11 cellular contexts compared by ENCODE assay signal in the genomic region with DNA sequence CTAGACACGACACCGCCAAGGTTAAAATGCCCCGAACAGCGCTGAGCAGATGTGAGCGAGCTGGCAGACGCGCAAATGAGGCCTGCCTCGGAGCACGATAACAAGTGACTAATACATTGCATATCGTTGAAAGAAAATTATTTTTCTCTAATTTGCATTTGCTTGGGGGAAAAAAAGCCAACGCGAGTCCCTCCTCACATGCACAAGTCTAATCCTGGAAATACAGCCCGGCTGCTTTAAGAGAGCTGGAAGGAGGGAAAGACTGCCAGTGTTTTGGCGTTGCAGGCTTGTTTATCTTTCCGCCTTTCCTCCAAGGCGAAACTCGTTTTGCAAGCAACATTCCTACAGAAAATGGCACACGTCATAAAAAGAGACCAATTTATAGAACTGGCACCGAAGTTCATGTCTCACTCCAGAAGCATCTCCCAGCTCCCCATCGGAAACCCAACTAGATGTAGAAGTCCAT. TPM values are rescaled to one million over a fixed set of nuclear protein-coding genes. Genes with fewer than 3 reads are reported as not detected.
DNase-seq lines count a peak whose midpoint lies in the region; ATAC-seq lines count a peak whose summit lies in the region.
"Had no signal": no experiment of that assay in that cellular context is flagged by ENCODE, and none has a peak within 500 bp of the region (broad histone marks: within the 10 kb centered on the region; RNA-seq: fewer than 3 reads in every experiment).

No MANE protein-coding gene starts in this region.

- H3K27ac Mint-ChIP-seq in CD4-positive, alpha-beta memory T cell = peak overlapping the region in 1 of 7 donors; percentile 78
- peak overlapping the region in 1 of 3 donors; percentile 67 for H3K27ac Mint-ChIP-seq in IgD-negative memory B cell

- POLR2A ChIA-PET in CD4-positive, alpha-beta memory T cell (lab: Charles Lee; ENCODE audit: partially characterized antibody) = interaction anchor here (0.7 to 2.0 kb wide), 6 partner anchors 9 to 71 kb away, joined by 3 to 12 read pairs (median 4); a partner anchor contains a TSS

- H3K27ac ChIP-seq in CD4-positive, alpha-beta memory T cell (ENCODE audit: low read depth, low read length) = no peak overlapping the region

- no peaks in the 10 kb centered on the region for H3K9me3 Mint-ChIP-seq in CD4-positive, alpha-beta memory T cell
- no peaks in the 10 kb centered on the region for H3K9me3 Mint-ChIP-seq in IgD-negative memory B cell

- H3K27me3 ChIP-seq in CD4-positive, alpha-beta memory T cell (ENCODE audit: insufficient read depth, low read length) = no peaks in the 10 kb centered on the region

- H3K36me3 ChIP-seq in CD4-positive, alpha-beta memory T cell (ENCODE audit: insufficient read depth, low read length) = no peaks in the 10 kb centered on the region

- no peak for ATAC-seq in HG02571 (IDR thresholded peaks at IDR 0.05; ENCODE audit: unreplicated experiment)

- peaks cover 43 to 84% (median 64%) of the 10 kb centered on the region in 4 donors for H3K4me1 Mint-ChIP-seq in CD4-positive, alpha-beta memory T cell
- H3K4me1 Mint-ChIP-seq in IgD-negative memory B cell = peaks cover 17 to 37% (median 29%) of the 10 kb centered on the region in 3 donors

- H3K4me3 Mint-ChIP-seq in CD4-positive, alpha-beta memory T cell = peak overlapping the region in 6 of 8 donors; percentile 44 to 86 (median 77)
- peak overlapping the region in 3 of 4 donors; percentile 68 to 90 (median 86) for H3K4me3 Mint-ChIP-seq in IgD-negative memory B cell

- intact Hi-C loops in CD4-positive, alpha-beta memory T cell (cut with micrococcal nuclease) = loop anchor here (2.0 kb wide), 1 partner anchor 14 kb away; no protein-coding TSS in a partner anchor

- DNase-seq in CD4-positive, alpha-beta memory T cell = no peak
- DNase-seq in dedifferentiated amniotic fluid mesenchymal stem cell (ENCODE audit: extremely low spot score) = peak; percentile 64
- DNase-seq in occipital lobe (lab: John Stamatoyannopoulos, UW) = peak; percentile 1
- no peak for DNase-seq in AG08396 (ENCODE audit: low spot score)
- no peak for DNase-seq in 8988T
- no peak for DNase-seq in islet precursor cell
- DNase-seq: activated CD4-positive, alpha-beta T cell treated with anti-CD3 and anti-CD28 coated beads, Interleukin-2, amount 50 U/mL, for 4 hours; GOT3; NCI-H82 had no signal

- H3K4me3 ChIP-seq in CD4-positive, alpha-beta memory T cell (ENCODE audit: low read length in 2 of 2) = no peak overlapping the region

- no peaks in the 10 kb centered on the region for H3K9me3 ChIP-seq in CD4-positive, alpha-beta memory T cell (ENCODE audit: control insufficient read depth in 1 of 2, low read length in 2 of 2)

- peaks cover 80% of the 10 kb centered on the region for H3K4me1 ChIP-seq in CD4-positive, alpha-beta memory T cell (ENCODE audit: insufficient read depth, low read length)

- peaks cover 0 to 2% of the 10 kb centered on the region in 2 donors for H3K36me3 Mint-ChIP-seq in CD4-positive, alpha-beta memory T cell
- H3K36me3 Mint-ChIP-seq in IgD-negative memory B cell = peaks cover 2% of the 10 kb centered on the region

- CTCF ChIA-PET in CD4-positive, alpha-beta memory T cell (lab: Charles Lee; ENCODE audit: partially characterized antibody) = interaction anchor here (1.5 kb wide), 1 partner anchor 65 kb away, joined by 3 read pairs; no protein-coding TSS in a partner anchor

- H3K27me3 Mint-ChIP-seq in CD4-positive, alpha-beta memory T cell = no peaks in the 10 kb centered on the region
- peaks cover 9% of the 10 kb centered on the region for H3K27me3 Mint-ChIP-seq in IgD-negative memory B cell

RNA-seq across cellular contexts. Expression of a gene that starts 12.6 kb away (rescaled TPM):
- total RNA-seq in CD4-positive, alpha-beta memory T cell = 10 to 100 TPM; 47.1 to 48.7 TPM
- 1 to 10 TPM; 1.9 to 7.0 TPM for polyA plus RNA-seq in CD4-positive, alpha-beta memory T cell
- polyA plus RNA-seq in IgD-negative memory B cell = 10.2 TPM
- 26.0 TPM for total RNA-seq in occipital lobe

Comparison
In these comparisons a context has a peak if more than half of its experiments do, and no peak if none do; other contexts are left out.
1. DNase-seq: peak in dedifferentiated amniotic fluid mesenchymal stem cell (single experiment) and occipital lobe (single experiment); none in CD4-positive, alpha-beta memory T cell (0 of 5), AG08396 (single experiment), 8988T (single experiment) and islet precursor cell (single experiment).